Comparison of ENCODE assay signal across 19 cellular contexts in the genomic region with DNA sequence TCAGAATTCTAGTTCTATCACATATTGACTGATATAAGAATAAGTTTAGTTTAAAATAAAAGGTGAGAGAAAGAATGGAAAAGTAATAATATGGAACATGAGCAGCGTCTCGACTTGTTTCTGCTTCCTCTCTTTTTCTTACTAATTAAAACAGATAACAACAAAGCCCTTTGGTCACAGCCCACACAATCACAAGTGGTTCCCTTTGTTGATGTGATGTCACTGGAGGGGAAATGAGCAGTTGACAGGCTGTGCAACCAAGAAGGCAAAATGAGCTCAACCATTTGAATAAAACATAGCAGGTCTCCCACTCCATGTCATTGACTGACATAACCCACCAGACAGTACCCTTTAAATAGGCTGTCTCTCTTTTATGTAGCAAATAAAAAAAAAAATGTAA.
"Had no signal": no experiment of that assay in that cellular context is flagged by ENCODE, and none has a peak within 500 bp of the region (broad histone marks: within the 10 kb centered on the region; RNA-seq: fewer than 3 reads in every experiment).

No MANE protein-coding gene starts in this region.

- H3K4me2 ChIP-seq: smooth muscle cell had no signal

- H3K4me3 Mint-ChIP-seq: activated naive CD4-positive, alpha-beta T cell treated with anti-CD3 and anti-CD28 coated beads for 36 hours; activated naive CD8-positive, alpha-beta T cell treated with anti-CD3 and anti-CD28 coated beads, Interleukin-2, amount 50 U/mL, for 24 hours; activated T-helper 17 cell treated with anti-CD3 and anti-CD28 coated beads, Interleukin-2, amount 50 U/mL, for 72 hours; nephron had no signal

- DNase-seq: activated CD4-positive, alpha-beta T cell treated with anti-CD3 and anti-CD28 coated beads, Interleukin-2, amount 50 U/mL, for 4 hours; activated CD4-positive, CD25-positive, alpha-beta regulatory T cell treated with anti-CD3 and anti-CD28 coated beads, Interleukin-2, amount 50 U/mL, for 72 hours; activated naive CD4-positive, alpha-beta T cell treated with anti-CD3 and anti-CD28 coated beads for 36 hours; activated naive CD8-positive, alpha-beta T cell treated with anti-CD3 and anti-CD28 coated beads, Interleukin-2, amount 50 U/mL, for 24 hours; left ventricle myocardium superior; mesendoderm; psoas muscle; right lobe of liver; stimulated activated CD4-positive, alpha-beta T cell treated with anti-CD3 and anti-CD28 coated beads, Interleukin-4, amount 100 ng/mL, for 4 hours; stimulated activated CD8-positive, alpha-beta memory T cell treated with anti-CD3 and anti-CD28 coated beads, Interleukin-4, amount 100 ng/mL, for 48 hours; stimulated activated naive CD8-positive, alpha-beta T cell treated with anti-CD3 and anti-CD28 coated beads, Interleukin-15, Interleukin-2, amounts not matched to agents 100 U/mL and 50 U/mL, for 24 hours; testis; upper lobe of right lung had no signal

- FAIRE-seq: endometrium, TTC549 had no signal

- H3K4me1 Mint-ChIP-seq: activated naive CD8-positive, alpha-beta T cell treated with anti-CD3 and anti-CD28 coated beads, Interleukin-2, amount 50 U/mL, for 24 hours; activated T-helper 17 cell treated with anti-CD3 and anti-CD28 coated beads, Interleukin-2, amount 50 U/mL, for 72 hours; nephron had no signal

- H3K4me3 ChIP-seq: gastroesophageal sphincter, psoas muscle, right lobe of liver, smooth muscle cell, testis, upper lobe of right lung had no signal

- H3K9me3 Mint-ChIP-seq: activated naive CD4-positive, alpha-beta T cell treated with anti-CD3 and anti-CD28 coated beads for 36 hours; activated naive CD8-positive, alpha-beta T cell treated with anti-CD3 and anti-CD28 coated beads, Interleukin-2, amount 50 U/mL, for 24 hours; activated T-helper 17 cell treated with anti-CD3 and anti-CD28 coated beads, Interleukin-2, amount 50 U/mL, for 72 hours; nephron had no signal

- H3K27me3 Mint-ChIP-seq: activated naive CD8-positive, alpha-beta T cell treated with anti-CD3 and anti-CD28 coated beads, Interleukin-2, amount 50 U/mL, for 24 hours; activated T-helper 17 cell treated with anti-CD3 and anti-CD28 coated beads, Interleukin-2, amount 50 U/mL, for 72 hours had no signal

- H3K27me3 ChIP-seq: gastroesophageal sphincter, right lobe of liver, testis, upper lobe of right lung had no signal

- H3K4me1 ChIP-seq: gastroesophageal sphincter, psoas muscle, right lobe of liver, testis, upper lobe of right lung had no signal

- H3K27ac Mint-ChIP-seq: activated naive CD4-positive, alpha-beta T cell treated with anti-CD3 and anti-CD28 coated beads for 36 hours; activated naive CD8-positive, alpha-beta T cell treated with anti-CD3 and anti-CD28 coated beads, Interleukin-2, amount 50 U/mL, for 24 hours; activated T-helper 17 cell treated with anti-CD3 and anti-CD28 coated beads, Interleukin-2, amount 50 U/mL, for 72 hours; nephron had no signal

- H3K9me3 ChIP-seq: gastroesophageal sphincter, right lobe of liver, testis, upper lobe of right lung had no signal

- H3K27ac ChIP-seq: gastroesophageal sphincter, psoas muscle, right lobe of liver, testis, upper lobe of right lung had no signal

- H3K36me3 ChIP-seq: gastroesophageal sphincter, right lobe of liver, upper lobe of right lung had no signal

- ATAC-seq: activated naive CD8-positive, alpha-beta T cell treated with anti-CD3 and anti-CD28 coated beads, Interleukin-2, amount 50 U/mL, for 24 hours; activated T-helper 17 cell treated with anti-CD3 and anti-CD28 coated beads, Interleukin-2, amount 50 U/mL, for 72 hours; gastroesophageal sphincter; left ventricle myocardium superior; psoas muscle; right lobe of liver; stimulated activated naive CD8-positive, alpha-beta T cell treated with anti-CD3 and anti-CD28 coated beads, Interleukin-15, Interleukin-2, amounts not matched to agents 100 U/mL and 50 U/mL, for 24 hours; upper lobe of right lung had no signal
